10 cellular contexts compared by ENCODE assay signal in the genomic region with DNA sequence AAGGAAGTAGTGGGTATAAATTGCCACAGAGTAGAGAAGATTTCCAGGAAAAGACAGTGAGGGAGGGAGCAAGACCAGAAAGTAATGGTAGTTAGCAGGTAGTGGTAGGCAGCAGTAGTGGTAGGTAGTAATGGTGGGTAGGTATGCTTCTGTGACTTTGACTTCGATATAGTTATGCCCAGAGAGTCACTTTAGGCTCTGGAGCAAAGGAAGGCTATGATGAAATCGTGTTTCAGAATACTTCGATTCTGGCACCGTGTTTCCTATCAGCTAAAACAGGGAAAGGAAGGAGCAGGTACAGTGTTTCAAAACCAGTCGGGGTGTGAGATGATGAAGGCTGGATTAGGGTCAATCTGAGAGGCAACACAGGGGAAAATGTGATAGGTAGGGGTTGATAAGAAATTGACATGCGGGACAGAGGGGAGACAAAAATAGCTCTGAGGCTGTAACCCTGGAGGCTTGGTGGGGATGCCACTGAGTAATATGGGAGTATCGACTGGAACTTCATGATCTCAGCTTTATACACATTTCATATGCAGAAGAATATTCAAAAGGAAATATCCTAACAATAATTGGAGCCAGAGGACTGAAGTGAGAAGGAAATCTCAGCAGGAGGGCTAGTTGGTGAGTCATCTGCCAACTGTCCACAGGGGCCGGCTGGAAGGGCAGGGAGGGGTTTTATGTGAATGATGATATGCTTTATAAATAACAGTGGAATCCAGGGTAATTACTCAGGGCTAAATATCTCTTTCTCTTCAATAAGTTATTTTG. TPM values are rescaled to one million over a fixed set of nuclear protein-coding genes. Genes with fewer than 3 reads are reported as not detected.
DNase-seq lines count a peak whose midpoint lies in the region; ATAC-seq, FAIRE-seq and TF ChIP-seq lines count a peak whose summit lies in the region.
"Had no signal": no experiment of that assay in that cellular context is flagged by ENCODE, and none has a peak within 500 bp of the region (broad histone marks: within the 10 kb centered on the region; RNA-seq: fewer than 3 reads in every experiment).

No MANE protein-coding gene starts in this region.

- H3K9ac ChIP-seq in K562 (ENCODE audit: insufficient read depth in 1 of 2, low read depth in 2 of 2, low read length in 2 of 2), result no peak overlapping the region

- peak; percentile 54 for DNase-seq in AG09319 (ENCODE audit: extremely low read depth, low read depth)
- peak; percentile 89 for DNase-seq in LHCN-M2 (ENCODE audit: low read depth)
- DNase-seq in K562 (ENCODE audit: extremely low read depth in 1 of 4, low spot score in 3 of 4), result peak in 1 of 4 experiments; percentile 15
- DNase-seq in kidney epithelial cell (ENCODE audit: low read depth), result peak; percentile 63
- no peak for DNase-seq in NCI-H128 (lab: John Stamatoyannopoulos, UW; ENCODE audit: unreplicated experiment)
- DNase-seq in NCI-H187 treated with DMSO at 0.1 percent for 48 hours (lab: John Stamatoyannopoulos, UW), result no peak
- no peak for DNase-seq in NCI-H187 (lab: John Stamatoyannopoulos, UW)

- TF ChIP-seq RAD21 in K562 (CRISPR knock-in tag; conservative IDR thresholded peaks at IDR 0.05 in 1 of 2, IDR thresholded peaks at IDR 0.05 in 1 of 2), result no peak

- TF ChIP-seq POLR2A in K562 (conservative IDR thresholded peaks at IDR 0.05), result no peak

- no peaks in the 10 kb centered on the region for H3K79me2 ChIP-seq in K562 (ENCODE audit: control insufficient read depth, insufficient read depth, low read length)

- H3K4me3 ChIP-seq in K562, result no peak overlapping the region
- H3K4me3 ChIP-seq in kidney epithelial cell (ENCODE audit: low read depth, low read length), result no peak overlapping the region
- H3K4me3 ChIP-seq: coronary artery had no signal

- CTCF ChIA-PET in K562 (lab: Yijun Ruan, JAX; ENCODE audit: low intra/inter-chr PET ratio), result no interaction called here

- no peaks in the 10 kb centered on the region for H3K9me3 ChIP-seq in K562 (replicated peaks; ENCODE audit: control insufficient read depth, insufficient read depth, low read depth, low read length)

- no peak for ATAC-seq in K562
- no peak for ATAC-seq in GM21447 (IDR thresholded peaks at IDR 0.05; ENCODE audit: unreplicated experiment)

- no peak for TF ChIP-seq EP300 in K562 (IDR thresholded peaks at IDR 0.05; ENCODE audit: low read length)

- H3K4me2 ChIP-seq in K562 (ENCODE audit: insufficient read depth, low read length), result no peak overlapping the region

- no peaks in the 10 kb centered on the region for H3K9me1 ChIP-seq in K562 (ENCODE audit: control insufficient read depth, insufficient read depth, low read length)

- intact Hi-C loops in K562 (cut with micrococcal nuclease), result no loop called here

- H3K27me3 ChIP-seq in K562 (ENCODE audit: control insufficient read depth in 2 of 2, insufficient read depth in 2 of 2, low read length in 2 of 2), result peaks cover 11 to 22% of the 10 kb centered on the region in 2 experiments; a peak in 3 of 5 replicates
- H3K27me3 ChIP-seq in kidney epithelial cell (ENCODE audit: control insufficient read depth, insufficient read depth, low read length), result no peaks in the 10 kb centered on the region

- no TSS peak for BruUV-seq in K562 (replicated peaks; lab: Mats Ljungman, UMichigan)

- no peak for TF ChIP-seq CTCF in AG09319 (IDR thresholded peaks at IDR 0.05; ENCODE audit: low read depth, low read length)
- TF ChIP-seq CTCF in K562 (IDR thresholded peaks at IDR 0.05 in 2 of 3, conservative IDR thresholded peaks at IDR 0.05 in 1 of 3; ENCODE audit: insufficient read depth in 2 of 3, low read depth in 1 of 3, low read length in 3 of 3), result no peak
- no peak for TF ChIP-seq CTCF in kidney epithelial cell (IDR thresholded peaks at IDR 0.05; ENCODE audit: insufficient read depth, low read length, poor library complexity, severe bottlenecking)

- no peak overlapping the region for H2AFZ ChIP-seq in K562 (ENCODE audit: low read depth, low read length)

- H3K27ac ChIP-seq in K562 (ENCODE audit: extremely low read depth, low read depth, low read length), result no peak overlapping the region
- H3K27ac ChIP-seq: coronary artery had no signal

- no peak for FAIRE-seq in K562 (lab: Jason Lieb, UNC)
- FAIRE-seq: G401.6 had no signal

- in situ Hi-C loops in K562 (cut with MboI), result no loop called here

- no peaks in the 10 kb centered on the region for H4K20me1 ChIP-seq in K562 (replicated peaks; ENCODE audit: control insufficient read depth, insufficient read depth, low read length)

- POLR2A ChIA-PET in K562 (lab: Yijun Ruan, JAX), result no interaction called here

- 1% methylated on average over 8 of the region's 8 CpGs for WGBS in K562 (ENCODE audit: insufficient coverage, low coverage, missing lambda C conversion rate)

- H3K36me3 ChIP-seq in K562 (ENCODE audit: control insufficient read depth, insufficient read depth, low read length), result no peaks in the 10 kb centered on the region
- H3K36me3 ChIP-seq in kidney epithelial cell (ENCODE audit: control insufficient read depth, insufficient read depth, low read length), result no peaks in the 10 kb centered on the region

- no peaks in the 10 kb centered on the region for H3K4me1 ChIP-seq in K562 (replicated peaks in 1 of 2; ENCODE audit: control insufficient read depth in 2 of 2, insufficient read depth in 2 of 2, low read length in 2 of 2)

TF ChIP-seq in K562, 482 proteins besides CTCF, POLR2A, EP300 and RAD21:
- TF ChIP-seq ATF3 (IDR thresholded peaks at IDR 0.05) (peak; percentile 56; the same call in 1 of the 2 replicates), ATF3 (CRISPR knock-in tag; conservative IDR thresholded peaks at IDR 0.05) (no peak), JUND (IDR thresholded peaks at IDR 0.05; ENCODE audit: borderline replicate concordance, low read depth, low read length) (peak; percentile 57; the same call in 1 of the 2 replicates), JUND (tag; IDR thresholded peaks at IDR 0.05; ENCODE audit: borderline replicate concordance, low read depth, low read length) (peak; percentile 50; the same call in 1 of the 3 replicates), FOSL1 (tag; conservative IDR thresholded peaks at IDR 0.05) (peak; percentile 51), LEF1 (IDR thresholded peaks at IDR 0.05) (no peak)

RNA-seq across cellular contexts. Expression of gene TRIM45, which starts 25.2 kb away (rescaled TPM):
- total RNA-seq in LHCN-M2 (2014; rRNA removed) (1.9 and 2.6 TPM in 2 replicates), K562 (2014; rRNA removed) (1.9 and 3.1 TPM in 2 replicates), K562 (2014; rRNA removed; fragmentation: Illumina TruSeq; extraction: Trizol) (2.5 and 3.5 TPM in 2 replicates), K562 (2015; rRNA removed; fragmentation: Illumina TruSeq; extraction: Trizol) (2.2 and 2.3 TPM in 2 replicates), K562 (2021) (3.6 and 5.3 TPM in 2 replicates), kidney epithelial cell (4.3 and 7.4 TPM in 2 replicates)
- 1.5 TPM for polyA plus RNA-seq in LHCN-M2 (2012)
- total RNA-seq in K562 (2011; cell fraction: chromatin; rRNA removed; ENCODE audit: low replicate concordance), result 7.6 and 8.0 TPM in 2 replicates
- total RNA-seq in K562 (2011; cell fraction: nucleolus; rRNA removed), result 6.8 TPM in 2 replicates
- total RNA-seq in K562 (2011; cell fraction: nucleoplasm; rRNA removed), result 7.6 and 7.9 TPM in 2 replicates
- polyA plus RNA-seq in K562 (2011; rRNA removed) (5.5 and 6.2 TPM in 2 replicates), K562 (2014; fragmentation: Illumina TruSeq; extraction: Trizol) (3.8 and 4.1 TPM in 2 replicates), K562 (2014; fragmentation: Nextera tagmentation; extraction: Ambion mirVana) (1 to 10 TPM; 2.5 to 4.3 TPM), K562 (2014; rRNA removed) (4.1 and 5.1 TPM in 2 replicates)
- polyA plus RNA-seq in K562 (2011; cell fraction: cytosol; rRNA removed), result 3.9 and 5.6 TPM in 2 replicates
- polyA plus RNA-seq in K562 (2011; cell fraction: nucleus; rRNA removed), result 13.0 and 17.4 TPM in 2 replicates
- polyA plus RNA-seq in K562 (2012), result 2.8 and 3.7 TPM in 2 replicates
- 2.6 and 4.2 TPM in 2 replicates for polyA minus RNA-seq in K562 (2011; rRNA and poly(A)+ RNA removed)
- polyA minus RNA-seq in K562 (2011; cell fraction: cytosol; rRNA and poly(A)+ RNA removed), result 1.2 and 4.9 TPM in 2 replicates
- 2.7 and 3.1 TPM in 2 replicates for polyA minus RNA-seq in K562 (2011; cell fraction: nucleus; rRNA and poly(A)+ RNA removed)

Comparison
In these comparisons a context has a peak if more than half of its experiments do, and no peak if none do; other contexts are left out.
1. DNase-seq: peak in AG09319 (single experiment), LHCN-M2 (single experiment) and kidney epithelial cell (single experiment); none in NCI-H128 (single experiment), NCI-H187 treated with DMSO at 0.1 percent for 48 hours (single experiment) and NCI-H187 (0 of 2).